Comparison of ENCODE assay signal across 8 cellular contexts in genomic region chr17:15257316-15257925, GRCh38. TPM values are rescaled to one million over a fixed set of nuclear protein-coding genes. Genes with fewer than 3 reads are reported as not detected.
DNase-seq lines count a peak whose midpoint lies in the region; ATAC-seq, FAIRE-seq and TF ChIP-seq lines count a peak whose summit lies in the region.

No MANE protein-coding gene starts in this region.

- H3K27me3 ChIP-seq in H1 (replicated peaks in 1 of 4; ENCODE audit: control insufficient read depth in 3 of 4, extremely low read depth in 1 of 4, insufficient read depth in 3 of 4, low read length in 3 of 4), result peaks cover 29 to 54% (median 47%) of the 10 kb centered on the region in 4 experiments

- no peak overlapping the region for H3K27ac Mint-ChIP-seq in activated CD8-positive, alpha-beta T cell treated with anti-CD3 and anti-CD28 coated beads for 36 hours

- 24% methylated on average over 18 of the region's 18 CpGs; no CpG with 5 or more reads in 1 of the 2 experiments for WGBS in H1 (ENCODE audit: extremely low coverage in 1 of 2, insufficient coverage in 1 of 2, insufficient read length in 1 of 2, insufficient replicate concordance in 2 of 2, low coverage in 1 of 2, low lambda C conversion rate in 2 of 2, missing lambda C conversion rate in 1 of 2), 2 experiments

- no peaks in the 10 kb centered on the region for H3K79me2 ChIP-seq in H1 (ENCODE audit: control insufficient read depth in 1 of 2, insufficient read depth in 2 of 2, low read length in 2 of 2)

- no peak overlapping the region for H4K5ac ChIP-seq in H1 (ENCODE audit: insufficient read length, low read depth, low read length)

- no peak overlapping the region for H3K18ac ChIP-seq in H1 (ENCODE audit: extremely low read depth, low read length)

- peaks cover 0 to 3% of the 10 kb centered on the region in 2 experiments for H4K20me1 ChIP-seq in H1 (replicated peaks in 1 of 2; ENCODE audit: control insufficient read depth in 1 of 2, insufficient read depth in 2 of 2, low read length in 2 of 2)

- no peak overlapping the region for H3K4me3 Mint-ChIP-seq in activated CD8-positive, alpha-beta T cell treated with anti-CD3 and anti-CD28 coated beads for 36 hours

- H3K79me1 ChIP-seq in H1 (ENCODE audit: low read depth, low read length), result no peaks in the 10 kb centered on the region

- H4K91ac ChIP-seq in H1 (replicated peaks; ENCODE audit: insufficient read length, low read length), result no peak overlapping the region

- peak; percentile 74 for ATAC-seq in HG03045 (IDR thresholded peaks at IDR 0.05; ENCODE audit: unreplicated experiment)
- ATAC-seq in activated CD8-positive, alpha-beta T cell treated with anti-CD3 and anti-CD28 coated beads for 36 hours, result peak; percentile 71

- H3K4me2 ChIP-seq in H1 (ENCODE audit: insufficient read depth in 1 of 2, low read depth in 2 of 2, low read length in 2 of 2), result no peak overlapping the region

- H3K4me3 ChIP-seq in H1 (ENCODE audit: extremely low read depth in 1 of 4, insufficient read depth in 2 of 4, low read depth in 3 of 4, low read length in 4 of 4), result peak overlapping the region in 2 of 4 experiments; percentile 14 to 21; a peak in 3 of 8 replicates

- H3K9ac ChIP-seq in H1 (replicated peaks in 1 of 4; ENCODE audit: extremely low read depth in 1 of 4, low read depth in 3 of 4, low read length in 3 of 4), result no peak overlapping the region

- H3K4me1 Mint-ChIP-seq in activated CD8-positive, alpha-beta T cell treated with anti-CD3 and anti-CD28 coated beads for 36 hours (ENCODE audit: low read depth), result peaks cover 21% of the 10 kb centered on the region

- no peak overlapping the region for H3K23ac ChIP-seq in H1 (ENCODE audit: insufficient read length)

- no peak overlapping the region for H3K56ac ChIP-seq in H1 (replicated peaks; ENCODE audit: insufficient read length, low read depth, low read length)

- H3K9me3 ChIP-seq in H1 (ENCODE audit: insufficient read depth in 2 of 2, low read depth in 1 of 2, low read length in 1 of 2), result no peaks in the 10 kb centered on the region

- no peak overlapping the region for H4K8ac ChIP-seq in H1 (ENCODE audit: extremely low read depth, insufficient read depth, low read length)

- peak; percentile 57 to 79 for TF ChIP-seq RAD21 in H1 (IDR thresholded peaks at IDR 0.05 in 1 of 2, conservative IDR thresholded peaks at IDR 0.05 in 1 of 2; ENCODE audit: low read depth in 2 of 2, low read length in 2 of 2)

- no peak overlapping the region for H2BK20ac ChIP-seq in H1 (ENCODE audit: low read length)

- no peak overlapping the region for H2BK5ac ChIP-seq in H1 (ENCODE audit: low read depth, low read length)

- DNase-seq in A172 (ENCODE audit: low spot score), result peak; percentile 90
- peak; percentile 50 for DNase-seq in GM12891 (ENCODE audit: insufficient read length, low spot score)
- DNase-seq in NCI-H510A treated with DMSO at 0.1 percent for 48 hours (lab: John Stamatoyannopoulos, UW), result peak; percentile 43
- peak; percentile 81 for DNase-seq in activated CD8-positive, alpha-beta T cell treated with anti-CD3 and anti-CD28 coated beads for 36 hours
- DNase-seq in H1 (ENCODE audit: low read depth in 1 of 2, low spot score in 2 of 2), result peak in 1 of 2 experiments; percentile 85
- peak; percentile 96 for DNase-seq in midbrain (lab: John Stamatoyannopoulos, UW)
- DNase-seq in stimulated activated CD8-positive, alpha-beta memory T cell treated with anti-CD3 and anti-CD28 coated beads, Interleukin-7, amount 100 ng/mL, for 4 hours (ENCODE audit: low read depth in 2 of 2), result peak; percentile 10 to 20

- intact Hi-C loops in activated CD8-positive, alpha-beta T cell treated with anti-CD3 and anti-CD28 coated beads for 36 hours (cut with micrococcal nuclease), result loop anchor here (5.0 kb wide), 1 partner anchor 245 kb away; no protein-coding TSS in a partner anchor

- TF ChIP-seq EP300 in H1 (IDR thresholded peaks at IDR 0.05; ENCODE audit: borderline replicate concordance in 1 of 2, low read depth in 2 of 2, low read length in 2 of 2), result no peak

- peaks cover 1% of the 10 kb centered on the region for H3K36me3 Mint-ChIP-seq in activated CD8-positive, alpha-beta T cell treated with anti-CD3 and anti-CD28 coated beads for 36 hours (ENCODE audit: low read depth)

- no peak overlapping the region for H2BK15ac ChIP-seq in H1 (ENCODE audit: low read length)

- 0 out of 2 replicates have a peak overlapping the region, but pooled peaks have one; percentile 1 for H2AFZ ChIP-seq in H1 (ENCODE audit: low read length)

- POLR2A ChIA-PET in activated CD8-positive, alpha-beta T cell treated with anti-CD3 and anti-CD28 coated beads for 36 hours (lab: Charles Lee), result no interaction called here
- POLR2A ChIA-PET in H1 (lab: Charles Lee; ENCODE audit: partially characterized antibody), result interaction anchor here (1.0 to 1.3 kb wide), 2 partner anchors 9 to 232 kb away, joined by 3 read pairs; no protein-coding TSS in a partner anchor

- H2AK5ac ChIP-seq in H1 (ENCODE audit: low read depth, low read length), result no peak overlapping the region

- H3K4ac ChIP-seq in H1 (replicated peaks; ENCODE audit: insufficient read length, low read depth, low read length), result no peak overlapping the region

- H3K23me2 ChIP-seq in H1 (ENCODE audit: low read depth, low read length), result peaks cover 15% of the 10 kb centered on the region

- no peaks in the 10 kb centered on the region for H3K36me3 ChIP-seq in H1 (ENCODE audit: control insufficient read depth in 2 of 4, insufficient read depth in 4 of 4, low read length in 3 of 4)

- CTCF ChIA-PET in activated CD8-positive, alpha-beta T cell treated with anti-CD3 and anti-CD28 coated beads for 36 hours (lab: Charles Lee), result interaction anchor here (0.8 to 4.8 kb wide), 24 partner anchors 10 to 269 kb away, joined by 3 to 76 read pairs (median 3); no protein-coding TSS in a partner anchor
- CTCF ChIA-PET in H1 (lab: Charles Lee; ENCODE audit: partially characterized antibody), result interaction anchor here (0.6 to 5.0 kb wide), 39 partner anchors 9 to 896 kb away, joined by 3 to 87 read pairs (median 4); no protein-coding TSS in a partner anchor

- no peak overlapping the region for H3K27ac ChIP-seq in H1 (ENCODE audit: low read depth, low read length)

- no peak overlapping the region for H2BK120ac ChIP-seq in H1 (replicated peaks; ENCODE audit: low read depth, low read length)

- H3K4me1 ChIP-seq in H1 (replicated peaks in 1 of 4; ENCODE audit: control insufficient read depth in 3 of 4, insufficient read depth in 4 of 4, low read length in 3 of 4), result peaks cover 0 to 11% (median 4%) of the 10 kb centered on the region in 4 experiments; a peak in 5 of 7 replicates

- no peaks in the 10 kb centered on the region for H3K9me3 Mint-ChIP-seq in activated CD8-positive, alpha-beta T cell treated with anti-CD3 and anti-CD28 coated beads for 36 hours

- peak; percentile 91 for TF ChIP-seq CTCF in activated CD8-positive, alpha-beta T cell treated with anti-CD3 and anti-CD28 coated beads for 36 hours (IDR thresholded peaks at IDR 0.05)
- peak; percentile 79 to 94 (median 92) for TF ChIP-seq CTCF in H1 (IDR thresholded peaks at IDR 0.05; ENCODE audit: control extremely low read depth in 1 of 3, insufficient read depth in 1 of 3, low read depth in 1 of 3, low read length in 3 of 3)

- peaks cover 60% of the 10 kb centered on the region for H3K27me3 Mint-ChIP-seq in activated CD8-positive, alpha-beta T cell treated with anti-CD3 and anti-CD28 coated beads for 36 hours

- TF ChIP-seq POLR2A in GM12891 (IDR thresholded peaks at IDR 0.05; ENCODE audit: low read depth, low read length) (no peak), H1 (IDR thresholded peaks at IDR 0.05; ENCODE audit: control extremely low read depth in 1 of 2, low read depth in 2 of 2, low read length in 2 of 2) (no peak)

- no peak overlapping the region for H2BK12ac ChIP-seq in H1 (ENCODE audit: low read depth, low read length)

- FAIRE-seq in GM12891 (lab: Jason Lieb, UNC), result no peak
- peak; percentile 24 for FAIRE-seq in H1 (lab: Jason Lieb, UNC)

- H3K14ac ChIP-seq in H1 (ENCODE audit: insufficient read length), result no peak overlapping the region

TF ChIP-seq in GM12891, 5 proteins besides CTCF, POLR2A, EP300 and RAD21:
- TF ChIP-seq POU2F2 (IDR thresholded peaks at IDR 0.05; ENCODE audit: low read depth, low read length) (no peak), TAF1 (IDR thresholded peaks at IDR 0.05; ENCODE audit: low read depth, low read length) (no peak), POLR2AphosphoS5 (IDR thresholded peaks at IDR 0.05; ENCODE audit: low read depth, low read length) (no peak), PAX5 (IDR thresholded peaks at IDR 0.05; ENCODE audit: insufficient read depth, low read length, severe bottlenecking) (no peak), SPI1 (IDR thresholded peaks at IDR 0.05; ENCODE audit: low read depth, low read length) (no peak)

TF ChIP-seq in H1, 55 proteins besides CTCF, POLR2A, EP300 and RAD21 (continues in another document):
- no peak for TF ChIP-seq POU5F1 (IDR thresholded peaks at IDR 0.05; ENCODE audit: low read depth, low read length)
- TF ChIP-seq SUZ12 (IDR thresholded peaks at IDR 0.05; ENCODE audit: low read length), result no peak
- TF ChIP-seq CEBPB (IDR thresholded peaks at IDR 0.05; ENCODE audit: low read depth, low read length), result no peak
- no peak for TF ChIP-seq USF2 (IDR thresholded peaks at IDR 0.05; ENCODE audit: low read length)
- TF ChIP-seq MAX (IDR thresholded peaks at IDR 0.05), result peak; percentile 90

RNA-seq across cellular contexts. Expression of gene PMP22, which starts 7.7 kb away (rescaled TPM):
- 45.4 and 53.0 TPM in 2 replicates for total RNA-seq in A172 (2014; rRNA removed; shearing (Covaris generic))
- polyA plus RNA-seq in GM12891 (2012; ENCODE audit: low read depth, missing spikeins), result 0.05 TPM
- total RNA-seq in activated CD8-positive, alpha-beta T cell treated with anti-CD3 and anti-CD28 coated beads for 36 hours, result under 1 TPM in 1 of 2 experiments, not detected in 1; 0.20 TPM
- 0.84 and 0.86 TPM in 2 replicates for total RNA-seq in H1 (2021; fragmentation: NEBNext Ultra II Directional; extraction: Animal tissue kit (Norgen Biotek cat#: 25700))
- polyA plus RNA-seq in H1 (2011; rRNA removed), result 4.6 and 4.9 TPM in 2 replicates
- polyA plus RNA-seq in H1 (2011; cell fraction: cytosol; rRNA removed), result 2.8 TPM
- 4.6 TPM for polyA plus RNA-seq in H1 (2011; cell fraction: nucleus; rRNA removed)
- 2.2 to 3.2 TPM (median 2.8 TPM) in 4 replicates for polyA plus RNA-seq in H1 (2012, experiment 1 of 2)
- polyA plus RNA-seq in H1 (2012, experiment 2 of 2), result 1.4 TPM
- polyA plus RNA-seq in H1 (2013, experiment 1 of 2), result 2.4 TPM
- polyA plus RNA-seq in H1 (2013, experiment 2 of 2), result 2.6 TPM
- polyA minus RNA-seq in H1 (2011; rRNA and poly(A)+ RNA removed), result 8.4 and 11.0 TPM in 2 replicates
- polyA minus RNA-seq in H1 (2011; cell fraction: cytosol; rRNA and poly(A)+ RNA removed), result 1.5 TPM
- polyA minus RNA-seq in H1 (2011; cell fraction: nucleus; rRNA and poly(A)+ RNA removed), result 3.1 TPM

Comparison
In these comparisons a context has a peak if more than half of its experiments do, and no peak if none do; other contexts are left out.
1. RNA of gene PMP22, which starts 7.7 kb away (total RNA-seq): 45.4 to 53.0 TPM in A172; 0.84 to 0.86 TPM in H1 and 0.20 TPM in activated CD8-positive, alpha-beta T cell treated with anti-CD3 and anti-CD28 coated beads for 36 hours; every median in the first group is over 10 times any median in the second.